ENCODE assay signal across 10 cellular contexts in genomic region chr16:15054357-15055140, GRCh38. TPM values are rescaled to one million over a fixed set of nuclear protein-coding genes. Genes with fewer than 3 reads are reported as not detected.
DNase-seq lines count a peak whose midpoint lies in the region; ATAC-seq and TF ChIP-seq lines count a peak whose summit lies in the region.
"Had no signal": no experiment of that assay in that cellular context is flagged by ENCODE, and none has a peak within 500 bp of the region (broad histone marks: within the 10 kb centered on the region; RNA-seq: fewer than 3 reads in every experiment).

No MANE protein-coding gene starts in this region.

- peak; percentile 40 for DNase-seq in A673 (ENCODE audit: low spot score)
- DNase-seq in chondrocyte (ENCODE audit: low spot score), result no peak
- no peak for DNase-seq in 8988T
- DNase-seq in NCI-H1105 treated with DMSO at 0.1 percent for 48 hours (lab: John Stamatoyannopoulos, UW), result no peak
- no peak for DNase-seq in stimulated activated CD4-positive, alpha-beta T cell treated with anti-CD3 and anti-CD28 coated beads, Interleukin-15, amount 100 ng/mL, for 24 hours
- DNase-seq: effector CD4-positive, alpha-beta T cell; stimulated activated naive CD4-positive, alpha-beta T cell had no signal

- no peaks in the 10 kb centered on the region for H3K27me3 Mint-ChIP-seq in IgD-negative memory B cell
- H3K27me3 Mint-ChIP-seq in chondrocyte (ENCODE audit: low read depth), result no peaks in the 10 kb centered on the region

- CTCF ChIA-PET in A673 (lab: Charles Lee), result no interaction called here

- no peaks in the 10 kb centered on the region for H3K9me3 Mint-ChIP-seq in IgD-negative memory B cell
- no peaks in the 10 kb centered on the region for H3K9me3 Mint-ChIP-seq in chondrocyte (ENCODE audit: low read depth)

- peak overlapping the region; percentile 96 for H3K4me3 ChIP-seq in A673 (ENCODE audit: low read depth, low read length, poor library complexity, severe bottlenecking)
- H3K4me3 ChIP-seq in muscle layer of duodenum (ENCODE audit: low read depth in 1 of 2, low read length in 2 of 2), result peak overlapping the region; percentile 75 to 99

- H3K27ac Mint-ChIP-seq in IgD-negative memory B cell, result peak overlapping the region; percentile 66 to 96 (median 89)
- H3K27ac Mint-ChIP-seq in chondrocyte (ENCODE audit: unreplicated experiment), result peak overlapping the region; percentile 83

- no peak for ATAC-seq in GM18907 (IDR thresholded peaks at IDR 0.05; ENCODE audit: unreplicated experiment)

- H3K36me3 ChIP-seq in A673 (ENCODE audit: insufficient read depth, low read length, poor library complexity, severe bottlenecking), result peaks cover 7% of the 10 kb centered on the region
- H3K36me3 ChIP-seq in muscle layer of duodenum (ENCODE audit: control insufficient read depth in 1 of 2, insufficient read depth in 2 of 2, low read length in 2 of 2), result peaks cover 7 to 10% of the 10 kb centered on the region in 2 donors

- peaks cover 3% of the 10 kb centered on the region for H3K36me3 Mint-ChIP-seq in IgD-negative memory B cell
- H3K36me3 Mint-ChIP-seq in chondrocyte (ENCODE audit: low read depth), result peaks cover 6% of the 10 kb centered on the region

- TSS peak; percentile 51 for BruUV-seq in A673 (replicated peaks; lab: Mats Ljungman, UMichigan)

- no peaks in the 10 kb centered on the region for H3K9me3 ChIP-seq in A673 (ENCODE audit: low read depth, low read length, poor library complexity, severe bottlenecking)
- H3K9me3 ChIP-seq in muscle layer of duodenum (ENCODE audit: control insufficient read depth in 1 of 2, low read length in 2 of 2), result no peaks in the 10 kb centered on the region

- TF ChIP-seq CTCF in A673 (conservative IDR thresholded peaks at IDR 0.05; ENCODE audit: low read depth, low read length) (no peak), chondrocyte (IDR thresholded peaks at IDR 0.05) (no peak)

- peak overlapping the region; percentile 87 to 97 (median 93) for H3K4me3 Mint-ChIP-seq in IgD-negative memory B cell
- H3K4me3 Mint-ChIP-seq in chondrocyte (ENCODE audit: unreplicated experiment), result peak overlapping the region; percentile 88

- H3K27ac ChIP-seq in A673 (ENCODE audit: low read depth, low read length, poor library complexity, severe bottlenecking) (no peak overlapping the region), muscle layer of duodenum (ENCODE audit: low read length) (no peak overlapping the region)

- POLR2A ChIA-PET in A673 (lab: Charles Lee; ENCODE audit: low non-redundant PET), result no interaction called here

- H3K4me1 Mint-ChIP-seq in IgD-negative memory B cell (peaks cover 15 to 19% (median 15%) of the 10 kb centered on the region in 3 donors), chondrocyte (ENCODE audit: low read depth) (peaks cover 16% of the 10 kb centered on the region)

- H3K27me3 ChIP-seq in A673 (replicated peaks; ENCODE audit: insufficient read depth, low read depth, low read length, poor library complexity) (no peaks in the 10 kb centered on the region), muscle layer of duodenum (ENCODE audit: low read depth, low read length) (no peaks in the 10 kb centered on the region)

- intact Hi-C loops in A673 (cut with micrococcal nuclease; ENCODE audit: unreplicated experiment), result no loop called here

- H3K4me1 ChIP-seq in A673 (ENCODE audit: insufficient read depth, low read length, poor library complexity, severe bottlenecking) (no peaks in the 10 kb centered on the region), muscle layer of duodenum (ENCODE audit: control insufficient read depth in 1 of 2, insufficient read depth in 2 of 2, low read length in 2 of 2) (peaks cover 0 to 18% of the 10 kb centered on the region in 2 donors)

RNA-seq across cellular contexts. Expression of gene NTAN1, which starts 1.3 kb away (rescaled TPM):
- total RNA-seq in A673 (2021) (55.5 and 59.7 TPM in 2 replicates), chondrocyte (47.4 to 50.3 TPM (median 49.3 TPM) in 3 replicates)
- 58.0 TPM for polyA plus RNA-seq in IgD-negative memory B cell

RNA-seq across cellular contexts. Expression of gene RRN3, which starts 39.5 kb away (rescaled TPM):
- 37.4 and 39.3 TPM in 2 replicates for total RNA-seq in A673 (2021)
- 26.1 TPM for polyA plus RNA-seq in IgD-negative memory B cell
- 24.4 to 25.8 TPM (median 25.1 TPM) in 3 replicates for total RNA-seq in chondrocyte
